In genomic region chr17:10149573-10150399, GRCh38 we compare ENCODE assay signal across 8 cellular contexts. TPM values are rescaled to one million over a fixed set of nuclear protein-coding genes. Genes with fewer than 3 reads are reported as not detected.
DNase-seq lines count a peak whose midpoint lies in the region; ATAC-seq and TF ChIP-seq lines count a peak whose summit lies in the region.

No MANE protein-coding gene starts in this region.

- H3K27me3 Mint-ChIP-seq in activated CD4-positive, alpha-beta T cell treated with anti-CD3 and anti-CD28 coated beads, Interleukin-2, amount 10 ng/mL, durations not matched to agents 7 days and 5 days, result peaks cover 16% of the 10 kb centered on the region
- H3K27me3 Mint-ChIP-seq in activated CD8-positive, alpha-beta T cell treated with anti-CD3 and anti-CD28 coated beads for 36 hours, result peaks cover 8% of the 10 kb centered on the region
- H3K27me3 Mint-ChIP-seq in natural killer cell treated with Interleukin-12 subunit alpha and Interleukin-12 subunit beta and Interleukin-15 and Interleukin-18, amount 100 ng/mL, for 72 hours, result peaks cover 0 to 2% of the 10 kb centered on the region in 2 donors

- peaks cover 27% of the 10 kb centered on the region for H3K4me1 Mint-ChIP-seq in activated CD4-positive, alpha-beta T cell treated with anti-CD3 and anti-CD28 coated beads, Interleukin-2, amount 10 ng/mL, durations not matched to agents 7 days and 5 days
- H3K4me1 Mint-ChIP-seq in activated CD8-positive, alpha-beta T cell treated with anti-CD3 and anti-CD28 coated beads for 36 hours (ENCODE audit: low read depth), result peaks cover 31% of the 10 kb centered on the region
- peaks cover 34 to 38% of the 10 kb centered on the region in 2 donors for H3K4me1 Mint-ChIP-seq in natural killer cell treated with Interleukin-12 subunit alpha and Interleukin-12 subunit beta and Interleukin-15 and Interleukin-18, amount 100 ng/mL, for 72 hours (ENCODE audit: low read depth in 2 of 2)

- H3K36me3 ChIP-seq in transverse colon, result no peaks in the 10 kb centered on the region

- in situ Hi-C loops in transverse colon (cut with MboI; ENCODE audit: low pct_ligation_motif_present in 1 of 4, low pct_unique_long_range_greater_than_20kb in 1 of 4, low sequenced_read_pairs in 3 of 4), result no loop called here

- peak; percentile 58 for ATAC-seq in HG03108 (IDR thresholded peaks at IDR 0.05; ENCODE audit: unreplicated experiment)
- peak; percentile 73 for ATAC-seq in activated CD8-positive, alpha-beta T cell treated with anti-CD3 and anti-CD28 coated beads for 36 hours
- peak; percentile 85 to 87 for ATAC-seq in natural killer cell treated with Interleukin-12 subunit alpha and Interleukin-12 subunit beta and Interleukin-15 and Interleukin-18, amount 100 ng/mL, for 72 hours

- POLR2A ChIA-PET in activated CD4-positive, alpha-beta T cell treated with anti-CD3 and anti-CD28 coated beads, Interleukin-2, amount 10 ng/mL, durations not matched to agents 7 days and 5 days (lab: Charles Lee), result no interaction called here
- POLR2A ChIA-PET in activated CD8-positive, alpha-beta T cell treated with anti-CD3 and anti-CD28 coated beads for 36 hours (lab: Charles Lee), result interaction anchor here (0.6 to 0.7 kb wide), 2 partner anchors 13 to 21 kb away, joined by 3 read pairs; no protein-coding TSS in a partner anchor

- TF ChIP-seq POLR2A in transverse colon (IDR thresholded peaks at IDR 0.05), result no peak

- intact Hi-C loops in activated CD8-positive, alpha-beta T cell treated with anti-CD3 and anti-CD28 coated beads for 36 hours (cut with micrococcal nuclease), result no loop called here
- intact Hi-C loops in head of caudate nucleus (cut with DNase I) (no loop called here), transverse colon (cut with DNase I; ENCODE audit: low total_unique reads) (no loop called here)

- 62 to 67% methylated on average over 8 of the region's 8 CpGs for WGBS in transverse colon (ENCODE audit: low coverage in 1 of 2), 2 donors

- peak; percentile 16 for DNase-seq in activated CD4-positive, alpha-beta T cell treated with anti-CD3 and anti-CD28 coated beads, Interleukin-2, amount 10 ng/mL, durations not matched to agents 7 days and 5 days
- DNase-seq in activated CD4-positive, alpha-beta T cell treated with anti-CD3 and anti-CD28 coated beads for 4 hours, result no peak
- DNase-seq in activated CD8-positive, alpha-beta T cell treated with anti-CD3 and anti-CD28 coated beads for 36 hours, result peak; percentile 49
- DNase-seq in natural killer cell treated with Interleukin-12 subunit alpha and Interleukin-12 subunit beta and Interleukin-15 and Interleukin-18, amount 100 ng/mL, for 72 hours (ENCODE audit: low spot score), result peak; percentile 73
- DNase-seq in head of caudate nucleus, result no peak
- no peak for DNase-seq in transverse colon
- DNase-seq in DMS 273 treated with DMSO at 0.1 percent for 48 hours (lab: John Stamatoyannopoulos, UW), result no peak

- no peak overlapping the region for H3K4me3 ChIP-seq in transverse colon

- TF ChIP-seq EP300 in transverse colon (IDR thresholded peaks at IDR 0.05; ENCODE audit: low read depth), result no peak

- CTCF ChIA-PET in activated CD4-positive, alpha-beta T cell treated with anti-CD3 and anti-CD28 coated beads, Interleukin-2, amount 10 ng/mL, durations not matched to agents 7 days and 5 days (lab: Charles Lee), result no interaction called here
- CTCF ChIA-PET in activated CD8-positive, alpha-beta T cell treated with anti-CD3 and anti-CD28 coated beads for 36 hours (lab: Charles Lee), result no interaction called here

- peaks cover 2% of the 10 kb centered on the region for H3K9me3 Mint-ChIP-seq in activated CD4-positive, alpha-beta T cell treated with anti-CD3 and anti-CD28 coated beads, Interleukin-2, amount 10 ng/mL, durations not matched to agents 7 days and 5 days
- no peaks in the 10 kb centered on the region for H3K9me3 Mint-ChIP-seq in activated CD8-positive, alpha-beta T cell treated with anti-CD3 and anti-CD28 coated beads for 36 hours
- no peaks in the 10 kb centered on the region for H3K9me3 Mint-ChIP-seq in natural killer cell treated with Interleukin-12 subunit alpha and Interleukin-12 subunit beta and Interleukin-15 and Interleukin-18, amount 100 ng/mL, for 72 hours

- H3K27me3 ChIP-seq in transverse colon, result no peaks in the 10 kb centered on the region

- H3K27ac Mint-ChIP-seq in activated CD4-positive, alpha-beta T cell treated with anti-CD3 and anti-CD28 coated beads, Interleukin-2, amount 10 ng/mL, durations not matched to agents 7 days and 5 days, result no peak overlapping the region
- peak overlapping the region; percentile 81 for H3K27ac Mint-ChIP-seq in activated CD8-positive, alpha-beta T cell treated with anti-CD3 and anti-CD28 coated beads for 36 hours
- peak overlapping the region; percentile 22 to 64 for H3K27ac Mint-ChIP-seq in natural killer cell treated with Interleukin-12 subunit alpha and Interleukin-12 subunit beta and Interleukin-15 and Interleukin-18, amount 100 ng/mL, for 72 hours

- no peaks in the 10 kb centered on the region for H3K36me3 Mint-ChIP-seq in activated CD4-positive, alpha-beta T cell treated with anti-CD3 and anti-CD28 coated beads, Interleukin-2, amount 10 ng/mL, durations not matched to agents 7 days and 5 days (ENCODE audit: low read depth)
- H3K36me3 Mint-ChIP-seq in activated CD8-positive, alpha-beta T cell treated with anti-CD3 and anti-CD28 coated beads for 36 hours (ENCODE audit: low read depth), result no peaks in the 10 kb centered on the region
- H3K36me3 Mint-ChIP-seq in natural killer cell treated with Interleukin-12 subunit alpha and Interleukin-12 subunit beta and Interleukin-15 and Interleukin-18, amount 100 ng/mL, for 72 hours, result no peaks in the 10 kb centered on the region

- H3K27ac ChIP-seq in transverse colon, result no peak overlapping the region

- H3K4me3 Mint-ChIP-seq in activated CD4-positive, alpha-beta T cell treated with anti-CD3 and anti-CD28 coated beads, Interleukin-2, amount 10 ng/mL, durations not matched to agents 7 days and 5 days, result no peak overlapping the region
- H3K4me3 Mint-ChIP-seq in activated CD8-positive, alpha-beta T cell treated with anti-CD3 and anti-CD28 coated beads for 36 hours, result peak overlapping the region; percentile 13
- H3K4me3 Mint-ChIP-seq in natural killer cell treated with Interleukin-12 subunit alpha and Interleukin-12 subunit beta and Interleukin-15 and Interleukin-18, amount 100 ng/mL, for 72 hours, result peak overlapping the region; percentile 79

- H3K9me3 ChIP-seq in transverse colon, result no peaks in the 10 kb centered on the region

- TF ChIP-seq CTCF in activated CD8-positive, alpha-beta T cell treated with anti-CD3 and anti-CD28 coated beads for 36 hours (IDR thresholded peaks at IDR 0.05), result no peak
- no peak for TF ChIP-seq CTCF in transverse colon (IDR thresholded peaks at IDR 0.05)

- H3K4me1 ChIP-seq in transverse colon, result peaks cover 0 to 10% (median 0%) of the 10 kb centered on the region in 4 donors

RNA-seq across cellular contexts. Expression of gene GAS7, which starts 48.6 kb away (rescaled TPM):
- total RNA-seq in activated CD4-positive, alpha-beta T cell treated with anti-CD3 and anti-CD28 coated beads, Interleukin-2, amount 10 ng/mL, durations not matched to agents 7 days and 5 days, result under 1 TPM; 0.27 to 0.44 TPM
- 1 to 10 TPM; 1.6 to 2.1 TPM for total RNA-seq in activated CD8-positive, alpha-beta T cell treated with anti-CD3 and anti-CD28 coated beads for 36 hours
- total RNA-seq in natural killer cell treated with Interleukin-12 subunit alpha and Interleukin-12 subunit beta and Interleukin-15 and Interleukin-18, amount 100 ng/mL, for 72 hours, result 1 to 10 TPM; 4.9 to 5.5 TPM
- 10 to 100 TPM in 3 of 4 donors, 1 to 10 TPM in 1; 9.2 to 59.1 (median 15.2) TPM for total RNA-seq in transverse colon

Comparison
In these comparisons a context has a peak if more than half of its experiments do, and no peak if none do; other contexts are left out.
1. DNase-seq: peak in activated CD4-positive, alpha-beta T cell treated with anti-CD3 and anti-CD28 coated beads, Interleukin-2, amount 10 ng/mL, durations not matched to agents 7 days and 5 days (single experiment), activated CD8-positive, alpha-beta T cell treated with anti-CD3 and anti-CD28 coated beads for 36 hours (single experiment) and natural killer cell treated with Interleukin-12 subunit alpha and Interleukin-12 subunit beta and Interleukin-15 and Interleukin-18, amount 100 ng/mL, for 72 hours (single experiment); none in activated CD4-positive, alpha-beta T cell treated with anti-CD3 and anti-CD28 coated beads for 4 hours (0 of 2), head of caudate nucleus (0 of 42), transverse colon (single experiment) and DMS 273 treated with DMSO at 0.1 percent for 48 hours (single experiment).
2. Peak in every context shown above with its lines, with median percentiles within 50 percentile points of each other: ATAC-seq.